ENCODE assay signal across 15 cellular contexts in the genomic region with DNA sequence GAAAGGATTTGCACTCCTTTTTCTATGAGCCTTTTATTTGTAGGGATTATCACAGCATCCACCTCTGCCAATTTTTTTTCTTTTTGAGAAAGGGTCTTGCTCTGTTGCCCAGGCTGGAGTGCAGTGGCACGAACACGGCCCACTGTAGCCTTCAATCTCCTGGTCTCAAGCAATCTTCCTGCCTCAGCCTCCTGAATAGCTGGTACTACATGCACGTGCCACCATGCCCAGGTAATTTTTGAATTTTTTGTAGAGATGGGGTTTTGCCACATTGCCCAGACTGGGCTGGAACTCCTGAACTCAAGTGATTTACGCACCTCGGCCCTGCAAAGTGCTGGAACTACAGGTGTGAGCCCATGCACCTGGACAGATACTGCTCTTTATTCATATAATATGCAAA. TPM values are rescaled to one million over a fixed set of nuclear protein-coding genes. Genes with fewer than 3 reads are reported as not detected.
DNase-seq lines count a peak whose midpoint lies in the region; ATAC-seq, FAIRE-seq and TF ChIP-seq lines count a peak whose summit lies in the region.
"Had no signal": no experiment of that assay in that cellular context is flagged by ENCODE, and none has a peak within 500 bp of the region (broad histone marks: within the 10 kb centered on the region; RNA-seq: fewer than 3 reads in every experiment).

No MANE protein-coding gene starts in this region.

- peaks cover 2% of the 10 kb centered on the region for H3K9me3 Mint-ChIP-seq in activated naive CD4-positive, alpha-beta T cell treated with anti-CD3 and anti-CD28 coated beads for 36 hours
- H3K9me3 Mint-ChIP-seq in activated B cell treated with CpG ODN at 0.5 μM for 24 hours: peaks cover 3% of the 10 kb centered on the region

- CTCF ChIA-PET in activated naive CD4-positive, alpha-beta T cell treated with anti-CD3 and anti-CD28 coated beads for 36 hours (lab: Charles Lee): interaction anchor here (1.6 kb wide), 1 partner anchor 11 kb away, joined by 6 read pairs; no protein-coding TSS in a partner anchor
- CTCF ChIA-PET in activated B cell treated with CpG ODN at 0.5 μM for 24 hours (lab: Charles Lee): no interaction called here

- H3K9me3 ChIP-seq in esophagus squamous epithelium (no peaks in the 10 kb centered on the region), thymus (ENCODE audit: control insufficient read depth) (no peaks in the 10 kb centered on the region)
- H3K9me3 ChIP-seq: esophagus muscularis mucosa had no signal

- peak overlapping the region; percentile 88 for H3K4me3 Mint-ChIP-seq in activated naive CD4-positive, alpha-beta T cell treated with anti-CD3 and anti-CD28 coated beads for 36 hours
- H3K4me3 Mint-ChIP-seq in activated B cell treated with CpG ODN at 0.5 μM for 24 hours: peak overlapping the region; percentile 88
- H3K4me3 Mint-ChIP-seq: H9 had no signal

- TF ChIP-seq CTCF in activated B cell treated with CpG ODN at 0.5 μM for 24 hours (IDR thresholded peaks at IDR 0.05) (no peak), esophagus squamous epithelium (IDR thresholded peaks at IDR 0.05) (no peak)

- FAIRE-seq in RCC 7860 (lab: Jason Lieb, UNC): no peak
- FAIRE-seq: GM18507 had no signal

- peak overlapping the region in 1 of 4 donors; percentile 67 for H3K27ac ChIP-seq in esophagus squamous epithelium
- peak overlapping the region; percentile 25 for H3K27ac ChIP-seq in thymus (ENCODE audit: low read depth)
- H3K27ac ChIP-seq: esophagus muscularis mucosa, RWPE1 had no signal

- H3K4me1 ChIP-seq in esophagus squamous epithelium: no peaks in the 10 kb centered on the region
- no peaks in the 10 kb centered on the region for H3K4me1 ChIP-seq in thymus (ENCODE audit: control insufficient read depth, insufficient read depth, low read length)
- H3K4me1 ChIP-seq: esophagus muscularis mucosa had no signal

- peak overlapping the region; percentile 92 for H3K27ac Mint-ChIP-seq in activated naive CD4-positive, alpha-beta T cell treated with anti-CD3 and anti-CD28 coated beads for 36 hours
- peak overlapping the region; percentile 80 for H3K27ac Mint-ChIP-seq in activated B cell treated with CpG ODN at 0.5 μM for 24 hours
- H3K27ac Mint-ChIP-seq: H9 had no signal

- H3K27me3 ChIP-seq in esophagus squamous epithelium: no peaks in the 10 kb centered on the region
- no peaks in the 10 kb centered on the region for H3K27me3 ChIP-seq in thymus (ENCODE audit: control insufficient read depth, insufficient read depth)
- H3K27me3 ChIP-seq: esophagus muscularis mucosa had no signal

- H3K4me3 ChIP-seq in esophagus squamous epithelium (peak overlapping the region in 3 of 4 donors; percentile 4 to 51 (median 12)), thymus (ENCODE audit: low read length) (no peak overlapping the region)

- POLR2A ChIA-PET in activated B cell treated with CpG ODN at 0.5 μM for 24 hours (lab: Charles Lee): interaction anchor here (1.0 to 1.5 kb wide), 3 partner anchors 11 to 16 kb away, joined by 3 to 5 read pairs (median 3); no protein-coding TSS in a partner anchor

- H3K36me3 ChIP-seq in esophagus squamous epithelium (no peaks in the 10 kb centered on the region), thymus (ENCODE audit: control insufficient read depth, insufficient read depth) (no peaks in the 10 kb centered on the region)
- H3K36me3 ChIP-seq: esophagus muscularis mucosa had no signal

- peaks cover 55% of the 10 kb centered on the region for H3K4me1 Mint-ChIP-seq in activated naive CD4-positive, alpha-beta T cell treated with anti-CD3 and anti-CD28 coated beads for 36 hours (ENCODE audit: low read depth)
- H3K4me1 Mint-ChIP-seq in activated B cell treated with CpG ODN at 0.5 μM for 24 hours: peaks cover 72% of the 10 kb centered on the region
- H3K4me1 Mint-ChIP-seq: H9 had no signal

- intact Hi-C loops in activated naive CD4-positive, alpha-beta T cell treated with anti-CD3 and anti-CD28 coated beads for 36 hours (cut with micrococcal nuclease): loop anchor here (2.0 to 5.0 kb wide), 3 partner anchors 195 to 1189 kb away; no protein-coding TSS in a partner anchor
- intact Hi-C loops in activated B cell treated with CpG ODN at 0.5 μM for 24 hours (cut with micrococcal nuclease) (loop anchor here (2.0 kb wide), 1 partner anchor 47 kb away; no protein-coding TSS in a partner anchor), esophagus squamous epithelium (cut with DNase I) (no loop called here)

- no peak for TF ChIP-seq POLR2A in esophagus squamous epithelium (IDR thresholded peaks at IDR 0.05)

- peaks cover 25% of the 10 kb centered on the region for H3K36me3 Mint-ChIP-seq in activated naive CD4-positive, alpha-beta T cell treated with anti-CD3 and anti-CD28 coated beads for 36 hours (ENCODE audit: low read depth)
- H3K36me3 Mint-ChIP-seq in activated B cell treated with CpG ODN at 0.5 μM for 24 hours (ENCODE audit: low read depth): peaks cover 19% of the 10 kb centered on the region

- no peaks in the 10 kb centered on the region for H3K27me3 Mint-ChIP-seq in activated naive CD4-positive, alpha-beta T cell treated with anti-CD3 and anti-CD28 coated beads for 36 hours (ENCODE audit: low read depth)
- H3K27me3 Mint-ChIP-seq in activated B cell treated with CpG ODN at 0.5 μM for 24 hours: no peaks in the 10 kb centered on the region

- DNase-seq in activated naive CD4-positive, alpha-beta T cell treated with anti-CD3 and anti-CD28 coated beads for 36 hours: no peak
- no peak for DNase-seq in activated naive CD4-positive, alpha-beta T cell treated with anti-CD3 and anti-CD28 coated beads, Interleukin-2, amount 50 U/mL, for 16 hours
- DNase-seq in activated B cell treated with CpG ODN at 0.5 μM for 24 hours (no peak), esophagus squamous epithelium (lab: John Stamatoyannopoulos, UW) (no peak), putamen (ENCODE audit: low spot score) (no peak), NCI-H2227 treated with DMSO at 0.1 percent for 48 hours (lab: John Stamatoyannopoulos, UW) (no peak), RCC 7860 (ENCODE audit: low spot score) (no peak)
- DNase-seq: H9, NCI-H1092, T1000 had no signal

- no peak for ATAC-seq in activated B cell treated with CpG ODN at 0.5 μM for 24 hours (ENCODE audit: low read depth)

- 62 to 64% methylated on average over 5 of the region's 5 CpGs for WGBS in esophagus squamous epithelium, 2 donors
- WGBS in thymus: 83% methylated on average over 5 of the region's 5 CpGs

RNA-seq across cellular contexts. Expression of a gene that starts 2.1 kb away (rescaled TPM):
- total RNA-seq in activated naive CD4-positive, alpha-beta T cell treated with anti-CD3 and anti-CD28 coated beads for 36 hours: 10 to 100 TPM; 41.1 to 43.0 TPM
- 48.7 and 49.7 TPM in 2 replicates for total RNA-seq in activated B cell treated with CpG ODN at 0.5 μM for 24 hours
- 1 to 10 TPM; 1.1 to 6.1 (median 3.9) TPM for total RNA-seq in esophagus squamous epithelium
- polyA plus RNA-seq in thymus: 40.4 TPM
- total RNA-seq: NCI-H460 had no signal
